Comparison of ENCODE assay signal across 8 cellular contexts in genomic region chr1:65002508-65003315, GRCh38. TPM values are rescaled to one million over a fixed set of nuclear protein-coding genes. Genes with fewer than 3 reads are reported as not detected.
A peak's percentile ranks its signal among the peaks of the same experiment; 100 is the strongest.
DNase-seq lines count a peak whose midpoint lies in the region; ATAC-seq and TF ChIP-seq lines count a peak whose summit lies in the region.

No MANE protein-coding gene starts in this region.

- H3K4me1 Mint-ChIP-seq in progenitor cell of endocrine pancreas (ENCODE audit: low read depth) (peaks cover 4% of the 10 kb centered on the region), type B pancreatic cell (ENCODE audit: unreplicated experiment) (peaks cover 14% of the 10 kb centered on the region)

- H3K27ac Mint-ChIP-seq in progenitor cell of endocrine pancreas: peak overlapping the region; percentile 49
- H3K27ac Mint-ChIP-seq in type B pancreatic cell: peak overlapping the region; percentile 61

- ATAC-seq in GM19035 (IDR thresholded peaks at IDR 0.05; ENCODE audit: unreplicated experiment) (peak; percentile 79), HG03432 (IDR thresholded peaks at IDR 0.05; ENCODE audit: unreplicated experiment) (peak; percentile 89), left ventricle myocardium superior (peak; percentile 91)

- no peak for TF ChIP-seq CTCF in progenitor cell of endocrine pancreas (IDR thresholded peaks at IDR 0.05; ENCODE audit: unreplicated experiment)
- no peak for TF ChIP-seq CTCF in type B pancreatic cell (conservative IDR thresholded peaks at IDR 0.05)

- intact Hi-C loops in left ventricle myocardium superior (cut with micrococcal nuclease): no loop called here

- DNase-seq in ACHN (peak; percentile 77), T follicular helper cell (ENCODE audit: low read depth) (peak; percentile 60), amniotic stem cell (lab: John Stamatoyannopoulos, UW) (peak; percentile 61), left ventricle myocardium superior (peak; percentile 90), progenitor cell of endocrine pancreas (ENCODE audit: low spot score, unreplicated experiment) (peak; percentile 54), type B pancreatic cell (ENCODE audit: extremely low spot score, unreplicated experiment) (peak; percentile 75)

- in situ Hi-C loops in ACHN (cut with HindIII; ENCODE audit: low pct_ligation_motif_present, low pct_unique_long_range_greater_than_20kb, low sequenced_read_pairs): no loop called here

- peaks cover 47% of the 10 kb centered on the region for H3K27me3 Mint-ChIP-seq in progenitor cell of endocrine pancreas
- H3K27me3 Mint-ChIP-seq in type B pancreatic cell: peaks cover 49% of the 10 kb centered on the region

- H3K4me3 Mint-ChIP-seq in progenitor cell of endocrine pancreas (ENCODE audit: low read depth): peak overlapping the region; percentile 68
- peak overlapping the region; percentile 83 for H3K4me3 Mint-ChIP-seq in type B pancreatic cell

- H3K36me3 Mint-ChIP-seq in progenitor cell of endocrine pancreas (ENCODE audit: insufficient read depth) (peaks cover 10% of the 10 kb centered on the region), type B pancreatic cell (peaks cover 7% of the 10 kb centered on the region)

- H3K9me3 Mint-ChIP-seq in progenitor cell of endocrine pancreas (ENCODE audit: low read depth) (peaks cover 16% of the 10 kb centered on the region), type B pancreatic cell (peaks cover 10% of the 10 kb centered on the region)

RNA-seq across cellular contexts. Expression of gene JAK1, which starts 36.4 kb away (rescaled TPM):
- total RNA-seq in left ventricle myocardium superior (95.7 TPM), progenitor cell of endocrine pancreas (30.2 and 32.5 TPM in 2 replicates), type B pancreatic cell (ENCODE audit: low replicate concordance) (54.8 and 57.2 TPM in 2 replicates)

Comparison
In these comparisons a context has a peak if more than half of its experiments do, and no peak if none do; other contexts are left out.
1. Peak in every context shown above with its lines: DNase-seq and ATAC-seq.